ENCODE assay signal across 11 cellular contexts in the genomic region with DNA sequence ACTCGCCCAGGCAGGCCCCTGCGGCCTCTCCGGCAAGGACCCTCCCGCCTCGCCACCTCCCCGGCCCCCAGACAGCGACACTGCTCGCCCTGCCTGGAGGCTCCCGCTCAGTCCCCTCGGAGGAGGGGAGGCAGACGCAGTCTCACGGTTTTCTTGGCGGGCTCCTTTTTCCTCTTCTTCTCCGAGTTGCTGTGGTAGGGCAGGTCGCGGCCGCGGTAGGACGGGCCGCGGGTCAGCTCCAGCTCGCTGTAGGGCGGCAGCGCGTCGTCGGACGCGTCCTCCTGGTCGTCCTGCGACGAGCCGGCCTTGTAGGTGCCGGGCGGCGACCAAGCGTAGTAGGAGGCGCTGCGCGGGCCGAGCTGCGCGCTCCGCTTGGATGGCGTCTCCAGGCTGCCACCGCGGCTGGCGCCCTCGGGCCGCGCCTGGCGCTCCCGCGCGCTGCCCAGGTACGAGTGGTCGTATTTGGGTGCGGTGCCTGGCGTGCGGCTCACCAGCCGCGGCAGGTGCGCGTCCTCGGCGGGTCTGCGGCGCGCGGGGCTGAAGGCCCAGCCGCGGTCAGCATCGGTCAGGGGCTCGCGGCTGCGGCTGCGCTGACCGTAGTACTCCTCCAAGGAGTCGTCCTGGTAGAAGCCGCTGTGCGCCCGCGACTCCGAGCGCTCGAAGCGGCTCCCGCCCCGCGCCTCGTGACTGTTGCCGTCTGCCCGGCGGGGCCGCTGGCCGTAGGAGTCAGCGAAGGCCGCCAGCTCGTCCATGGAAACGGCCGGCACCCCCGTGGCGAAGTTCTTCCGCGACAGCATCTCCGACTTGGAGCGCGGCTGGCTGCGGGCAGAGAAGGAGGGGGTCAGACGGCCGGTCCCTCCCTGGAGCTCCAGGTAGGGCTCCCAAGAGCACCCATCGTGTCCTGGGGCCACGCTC. TPM values are rescaled to one million over a fixed set of nuclear protein-coding genes. Genes with fewer than 3 reads are reported as not detected.
A peak's percentile ranks its signal among the peaks of the same experiment; 100 is the strongest.
DNase-seq lines count a peak whose midpoint lies in the region; ATAC-seq, FAIRE-seq and TF ChIP-seq lines count a peak whose summit lies in the region.
"Had no signal": no experiment of that assay in that cellular context is flagged by ENCODE, and none has a peak within 500 bp of the region (broad histone marks: within the 10 kb centered on the region; RNA-seq: fewer than 3 reads in every experiment).

No MANE protein-coding gene starts in this region.

- peaks cover 5 to 37% (median 36%) of the 10 kb centered on the region in 4 experiments for H3K27me3 ChIP-seq in H1 (replicated peaks in 1 of 4; ENCODE audit: control insufficient read depth in 3 of 4, extremely low read depth in 1 of 4, insufficient read depth in 3 of 4, low read length in 3 of 4)
- peaks cover 0 to 15% (median 6%) of the 10 kb centered on the region in 4 donors for H3K27me3 ChIP-seq in upper lobe of left lung
- H3K27me3 ChIP-seq: BLaER1 treated with 17β-estradiol and CSF1 and Interleukin-3, amounts not matched to agents 10 nM and 100 nM had no signal

- H3K36me3 ChIP-seq in H1 (ENCODE audit: control insufficient read depth in 2 of 4, insufficient read depth in 4 of 4, low read length in 3 of 4) (no peaks in the 10 kb centered on the region), upper lobe of left lung (no peaks in the 10 kb centered on the region)

- no peak overlapping the region for H4K5ac ChIP-seq in H1 (ENCODE audit: insufficient read length, low read depth, low read length)

- no peak for TF ChIP-seq POLR2A in H1 (IDR thresholded peaks at IDR 0.05; ENCODE audit: control extremely low read depth in 1 of 2, low read depth in 2 of 2, low read length in 2 of 2)
- no peak for TF ChIP-seq POLR2A in upper lobe of left lung (IDR thresholded peaks at IDR 0.05)

- H3K23me2 ChIP-seq in H1 (ENCODE audit: low read depth, low read length) = peaks cover 9% of the 10 kb centered on the region; the same call in 1 of the 2 replicates

- H3K4ac ChIP-seq in H1 (replicated peaks; ENCODE audit: insufficient read length, low read depth, low read length) = no peak overlapping the region

- no peak for TF ChIP-seq RAD21 in H1 (IDR thresholded peaks at IDR 0.05 in 1 of 2, conservative IDR thresholded peaks at IDR 0.05 in 1 of 2; ENCODE audit: low read depth in 2 of 2, low read length in 2 of 2)

- no peaks in the 10 kb centered on the region for H3K79me1 ChIP-seq in H1 (ENCODE audit: low read depth, low read length)

- H3K9me3 ChIP-seq in H1 (ENCODE audit: insufficient read depth in 2 of 2, low read depth in 1 of 2, low read length in 1 of 2) (no peaks in the 10 kb centered on the region), upper lobe of left lung (no peaks in the 10 kb centered on the region)

- 0 out of 7 replicates have a peak overlapping the region, but pooled peaks of 1 of the 4 experiments have one; percentile 13 for H3K9ac ChIP-seq in H1 (replicated peaks in 1 of 4; ENCODE audit: extremely low read depth in 1 of 4, low read depth in 3 of 4, low read length in 3 of 4)
- H3K9ac ChIP-seq: BLaER1 treated with 17β-estradiol and CSF1 and Interleukin-3, amounts not matched to agents 10 nM and 100 nM had no signal

- H3K23ac ChIP-seq in H1 (ENCODE audit: insufficient read length) = no peak overlapping the region

- POLR2A ChIA-PET in H1 (lab: Charles Lee; ENCODE audit: partially characterized antibody) = interaction anchor here (0.6 to 1.0 kb wide), 2 partner anchors 57 to 481 kb away, joined by 3 read pairs; no protein-coding TSS in a partner anchor

- peak overlapping the region; percentile 22 to 57 (median 36) for H3K4me3 ChIP-seq in H1 (ENCODE audit: extremely low read depth in 1 of 4, insufficient read depth in 2 of 4, low read depth in 3 of 4, low read length in 4 of 4)
- H3K4me3 ChIP-seq in upper lobe of left lung = peak overlapping the region in 3 of 4 donors; percentile 36 to 47 (median 38)
- H3K4me3 ChIP-seq: BLaER1 treated with 17β-estradiol and CSF1 and Interleukin-3, amounts not matched to agents 10 nM and 100 nM had no signal

- H3K79me2 ChIP-seq in H1 (ENCODE audit: control insufficient read depth in 1 of 2, insufficient read depth in 2 of 2, low read length in 2 of 2) = no peaks in the 10 kb centered on the region

- H4K91ac ChIP-seq in H1 (replicated peaks; ENCODE audit: insufficient read length, low read length) = no peak overlapping the region

- H3K27ac Mint-ChIP-seq in activated naive CD4-positive, alpha-beta T cell treated with anti-CD3 and anti-CD28 coated beads, Interleukin-2, amount 10 ng/mL, durations not matched to agents 7 days and 5 days = no peak overlapping the region
- H3K27ac Mint-ChIP-seq in mesothelial cell of epicardium = no peak overlapping the region

- DNase-seq in activated naive CD4-positive, alpha-beta T cell treated with anti-CD3 and anti-CD28 coated beads, Interleukin-2, amount 10 ng/mL, durations not matched to agents 7 days and 5 days = peak; percentile 21
- DNase-seq in activated naive CD4-positive, alpha-beta T cell treated with anti-CD3 and anti-CD28 coated beads, Interleukin-2, amount 50 U/mL, for 16 hours = no peak
- peak; percentile 25 to 78 for DNase-seq in H1 (ENCODE audit: low read depth in 1 of 2, low spot score in 2 of 2)
- peak in 1 of 2 experiments; percentile 45 for DNase-seq in mesothelial cell of epicardium (ENCODE audit: low spot score in 2 of 2, unreplicated experiment in 2 of 2)
- DNase-seq in upper lobe of left lung = peak in 1 of 2 donors; percentile 84
- no peak for DNase-seq in COR-L47 (lab: John Stamatoyannopoulos, UW)

- H3K18ac ChIP-seq in H1 (ENCODE audit: extremely low read depth, low read length) = 0 out of 2 replicates have a peak overlapping the region, but pooled peaks have one; percentile 40

- peaks cover 1 to 6% (median 3%) of the 10 kb centered on the region in 4 experiments; a peak in 5 of 7 replicates for H3K4me1 ChIP-seq in H1 (replicated peaks in 1 of 4; ENCODE audit: control insufficient read depth in 3 of 4, insufficient read depth in 4 of 4, low read length in 3 of 4)
- peaks cover 8 to 14% (median 9%) of the 10 kb centered on the region in 4 donors for H3K4me1 ChIP-seq in upper lobe of left lung

- no peaks in the 10 kb centered on the region for H3K9me3 Mint-ChIP-seq in activated naive CD4-positive, alpha-beta T cell treated with anti-CD3 and anti-CD28 coated beads, Interleukin-2, amount 10 ng/mL, durations not matched to agents 7 days and 5 days
- H3K9me3 Mint-ChIP-seq in mesothelial cell of epicardium = no peaks in the 10 kb centered on the region

- no peak overlapping the region for H2BK20ac ChIP-seq in H1 (ENCODE audit: low read length)

- no peak overlapping the region for H3K14ac ChIP-seq in H1 (ENCODE audit: insufficient read length)

- H2BK15ac ChIP-seq in H1 (ENCODE audit: low read length) = no peak overlapping the region

- H3K56ac ChIP-seq in H1 (replicated peaks; ENCODE audit: insufficient read length, low read depth, low read length) = no peak overlapping the region

- no peak overlapping the region for H2BK5ac ChIP-seq in H1 (ENCODE audit: low read depth, low read length)

- 29% methylated on average over 77 of the region's 113 CpGs; no CpG with 5 or more reads in 1 of the 2 experiments for WGBS in H1 (ENCODE audit: extremely low coverage in 1 of 2, insufficient coverage in 1 of 2, insufficient read length in 1 of 2, insufficient replicate concordance in 2 of 2, low coverage in 1 of 2, low lambda C conversion rate in 2 of 2, missing lambda C conversion rate in 1 of 2), 2 experiments
- WGBS in upper lobe of left lung, 2 donors = 13 to 18% methylated on average over 39 to 60 of the region's 113 CpGs

- H3K27ac ChIP-seq in H1 (ENCODE audit: low read depth, low read length) (no peak overlapping the region), upper lobe of left lung (no peak overlapping the region)
- H3K27ac ChIP-seq: BLaER1 treated with 17β-estradiol and CSF1 and Interleukin-3, amounts not matched to agents 10 nM and 100 nM had no signal

- H4K8ac ChIP-seq in H1 (ENCODE audit: extremely low read depth, insufficient read depth, low read length) = peak overlapping the region; percentile 62

- H2AFZ ChIP-seq in H1 (ENCODE audit: low read length) = peak overlapping the region; percentile 34; the same call in 1 of the 2 replicates

- CTCF ChIA-PET in activated naive CD4-positive, alpha-beta T cell treated with anti-CD3 and anti-CD28 coated beads, Interleukin-2, amount 10 ng/mL, durations not matched to agents 7 days and 5 days (lab: Charles Lee) = interaction anchor here (20.7 kb wide), 1 partner anchor 138 kb away, joined by 682 read pairs; no protein-coding TSS in a partner anchor
- CTCF ChIA-PET in H1 (lab: Charles Lee; ENCODE audit: partially characterized antibody) = interaction anchor here (1.0 to 23.8 kb wide), 4 partner anchors 11 to 138 kb away, joined by 3 to 874 read pairs (median 10); no protein-coding TSS in a partner anchor

- H3K4me1 Mint-ChIP-seq in activated naive CD4-positive, alpha-beta T cell treated with anti-CD3 and anti-CD28 coated beads, Interleukin-2, amount 10 ng/mL, durations not matched to agents 7 days and 5 days = no peaks in the 10 kb centered on the region
- H3K4me1 Mint-ChIP-seq in mesothelial cell of epicardium = peaks cover 6% of the 10 kb centered on the region

- H2AK5ac ChIP-seq in H1 (ENCODE audit: low read depth, low read length) = no peak overlapping the region

- peak overlapping the region; percentile 29; the same call in 1 of the 2 replicates for H2BK12ac ChIP-seq in H1 (ENCODE audit: low read depth, low read length)

- TF ChIP-seq CTCF in H1 (IDR thresholded peaks at IDR 0.05; ENCODE audit: control extremely low read depth in 1 of 3, insufficient read depth in 1 of 3, low read depth in 1 of 3, low read length in 3 of 3) (no peak), mesothelial cell of epicardium (IDR thresholded peaks at IDR 0.05; ENCODE audit: unreplicated experiment) (no peak), upper lobe of left lung (IDR thresholded peaks at IDR 0.05) (no peak)

- no peaks in the 10 kb centered on the region for H4K20me1 ChIP-seq in H1 (replicated peaks in 1 of 2; ENCODE audit: control insufficient read depth in 1 of 2, insufficient read depth in 2 of 2, low read length in 2 of 2)
- H4K20me1 ChIP-seq: BLaER1 treated with 17β-estradiol and CSF1 and Interleukin-3, amounts not matched to agents 10 nM and 100 nM had no signal

- H3K27me3 Mint-ChIP-seq in activated naive CD4-positive, alpha-beta T cell treated with anti-CD3 and anti-CD28 coated beads, Interleukin-2, amount 10 ng/mL, durations not matched to agents 7 days and 5 days = peaks cover 44% of the 10 kb centered on the region
- H3K27me3 Mint-ChIP-seq in mesothelial cell of epicardium (ENCODE audit: low read depth) = peaks cover 76% of the 10 kb centered on the region

- TF ChIP-seq EP300 in H1 (IDR thresholded peaks at IDR 0.05; ENCODE audit: borderline replicate concordance in 1 of 2, low read depth in 2 of 2, low read length in 2 of 2) = no peak
- no peak for TF ChIP-seq EP300 in upper lobe of left lung (IDR thresholded peaks at IDR 0.05)

- no peak overlapping the region for H3K4me3 Mint-ChIP-seq in activated naive CD4-positive, alpha-beta T cell treated with anti-CD3 and anti-CD28 coated beads, Interleukin-2, amount 10 ng/mL, durations not matched to agents 7 days and 5 days
- H3K4me3 Mint-ChIP-seq in mesothelial cell of epicardium = peak overlapping the region; percentile 66

- H3K36me3 Mint-ChIP-seq in activated naive CD4-positive, alpha-beta T cell treated with anti-CD3 and anti-CD28 coated beads, Interleukin-2, amount 10 ng/mL, durations not matched to agents 7 days and 5 days = no peaks in the 10 kb centered on the region
- no peaks in the 10 kb centered on the region for H3K36me3 Mint-ChIP-seq in mesothelial cell of epicardium

- no peak overlapping the region for H2BK120ac ChIP-seq in H1 (replicated peaks; ENCODE audit: low read depth, low read length)

- FAIRE-seq in H1 (lab: Jason Lieb, UNC) = no peak

- ATAC-seq in upper lobe of left lung (ENCODE audit: low FRiP score in 2 of 2) (peak in 1 of 2 donors; percentile 72), GM21723 (IDR thresholded peaks at IDR 0.05; ENCODE audit: unreplicated experiment) (no peak), GM21619 (IDR thresholded peaks at IDR 0.05; ENCODE audit: unreplicated experiment) (no peak)
- ATAC-seq: Panc1 had no signal

- H3K4me2 ChIP-seq in H1 (ENCODE audit: insufficient read depth in 1 of 2, low read depth in 2 of 2, low read length in 2 of 2) = peak overlapping the region; percentile 61 to 77
- H3K4me2 ChIP-seq: BLaER1 treated with 17β-estradiol and CSF1 and Interleukin-3, amounts not matched to agents 10 nM and 100 nM had no signal

RNA-seq across cellular contexts. Expression of gene TADA1, which starts 44.8 kb away (rescaled TPM):
- total RNA-seq in H1 (2021; fragmentation: NEBNext Ultra II Directional; extraction: Animal tissue kit (Norgen Biotek cat#: 25700)) = 21.1 and 24.5 TPM in 2 replicates
- polyA plus RNA-seq in H1 (2011; rRNA removed) = 18.4 and 23.6 TPM in 2 replicates
- 28.9 TPM for polyA plus RNA-seq in H1 (2011; cell fraction: cytosol; rRNA removed)
- 12.7 TPM for polyA plus RNA-seq in H1 (2011; cell fraction: nucleus; rRNA removed)
- 14.6 to 18.9 TPM (median 17.2 TPM) in 4 replicates for polyA plus RNA-seq in H1 (2012, experiment 1 of 2)
- 4.8 TPM for polyA plus RNA-seq in H1 (2012, experiment 2 of 2)
- 11.3 TPM for polyA plus RNA-seq in H1 (2013, experiment 1 of 2)
- 11.0 TPM for polyA plus RNA-seq in H1 (2013, experiment 2 of 2)
- polyA minus RNA-seq in H1 (2011; rRNA and poly(A)+ RNA removed) = 26.9 and 33.2 TPM in 2 replicates
- polyA minus RNA-seq in H1 (2011; cell fraction: cytosol; rRNA and poly(A)+ RNA removed) = 15.9 TPM
- 13.5 TPM for polyA minus RNA-seq in H1 (2011; cell fraction: nucleus; rRNA and poly(A)+ RNA removed)
- total RNA-seq in mesothelial cell of epicardium = 15.6 to 18.7 TPM (median 17.4 TPM) in 3 replicates
- total RNA-seq in upper lobe of left lung = 10 to 100 TPM in 2 of 6 donors, 1 to 10 TPM in 4; 2.6 to 15.3 (median 8.5) TPM

RNA-seq across cellular contexts. Expression of gene ILDR2, which starts 54.5 kb away (rescaled TPM):
- 0.86 and 1.5 TPM in 2 replicates for total RNA-seq in H1 (2021; fragmentation: NEBNext Ultra II Directional; extraction: Animal tissue kit (Norgen Biotek cat#: 25700))
- polyA plus RNA-seq in H1 (2011; rRNA removed) = 0.55 and 0.85 TPM in 2 replicates
- polyA plus RNA-seq in H1 (2011; cell fraction: cytosol; rRNA removed) = 0.79 TPM
- 1.1 TPM for polyA plus RNA-seq in H1 (2011; cell fraction: nucleus; rRNA removed)
- polyA plus RNA-seq in H1 (2012, experiment 1 of 2) = 0.46 to 1.4 TPM (median 0.49 TPM) in 4 replicates
- 0.05 TPM for polyA plus RNA-seq in H1 (2012, experiment 2 of 2)
- 0.57 TPM for polyA plus RNA-seq in H1 (2013, experiment 1 of 2)
- polyA plus RNA-seq in H1 (2013, experiment 2 of 2) = 0.40 TPM
- 2.4 and 3.9 TPM in 2 replicates for polyA minus RNA-seq in H1 (2011; rRNA and poly(A)+ RNA removed)
- polyA minus RNA-seq in H1 (2011; cell fraction: cytosol; rRNA and poly(A)+ RNA removed) = 0.29 TPM
- 3.4 TPM for polyA minus RNA-seq in H1 (2011; cell fraction: nucleus; rRNA and poly(A)+ RNA removed)
- total RNA-seq in mesothelial cell of epicardium (1.1 to 1.5 TPM (median 1.1 TPM) in 3 replicates), upper lobe of left lung (1 to 10 TPM in 3 of 6 donors, under 1 TPM in 3; under 0.01 to 3.3 (median 0.84) TPM)
- total RNA-seq: dermis microvascular lymphatic vessel endothelial cell had no signal

Comparison
In these comparisons a context has a peak if more than half of its experiments do, and no peak if none do; other contexts are left out.
1. DNase-seq: peak in activated naive CD4-positive, alpha-beta T cell treated with anti-CD3 and anti-CD28 coated beads, Interleukin-2, amount 10 ng/mL, durations not matched to agents 7 days and 5 days (single experiment) and H1 (2 of 2); none in activated naive CD4-positive, alpha-beta T cell treated with anti-CD3 and anti-CD28 coated beads, Interleukin-2, amount 50 U/mL, for 16 hours (single experiment) and COR-L47 (single experiment).